In genomic region chr4:112889199-112889598, GRCh38 we compare ENCODE assay signal across 15 cellular contexts.
DNase-seq lines count a peak whose midpoint lies in the region; ATAC-seq, FAIRE-seq and TF ChIP-seq lines count a peak whose summit lies in the region.
"Had no signal": no experiment of that assay in that cellular context is flagged by ENCODE, and none has a peak within 500 bp of the region (broad histone marks: within the 10 kb centered on the region; RNA-seq: fewer than 3 reads in every experiment).

No MANE protein-coding gene starts in this region.

- H3K36me3 ChIP-seq in SK-N-MC (ENCODE audit: insufficient read depth, low read length) (no peaks in the 10 kb centered on the region), kidney (ENCODE audit: control insufficient read depth in 1 of 2, insufficient read depth in 2 of 2, low read length in 2 of 2) (no peaks in the 10 kb centered on the region)

- peak overlapping the region; percentile 93; the same call in 1 of the 2 replicates for H3K27ac ChIP-seq in SK-N-MC
- no peak overlapping the region for H3K27ac ChIP-seq in kidney (ENCODE audit: low read depth in 2 of 2, low read length in 2 of 2)
- peak overlapping the region; percentile 79 for H3K27ac ChIP-seq in substantia nigra (ENCODE audit: low read depth, low read length, poor library complexity, severe bottlenecking)
- H3K27ac ChIP-seq: C4-2B had no signal

- H3K9me3 ChIP-seq in SK-N-MC (ENCODE audit: low read depth, low read length) (no peaks in the 10 kb centered on the region), kidney (ENCODE audit: control insufficient read depth in 1 of 2, low read length in 2 of 2) (no peaks in the 10 kb centered on the region)

- TF ChIP-seq CTCF in kidney (IDR thresholded peaks at IDR 0.05; ENCODE audit: borderline replicate concordance, extremely low read depth, insufficient read depth) (no peak), foreskin fibroblast (IDR thresholded peaks at IDR 0.05; ENCODE audit: low read depth, low read length) (no peak)

- H3K4me1 ChIP-seq in kidney (ENCODE audit: control insufficient read depth in 1 of 2, insufficient read depth in 1 of 2, low read depth in 1 of 2, low read length in 2 of 2): no peaks in the 10 kb centered on the region

- FAIRE-seq in kidney (lab: Jason Lieb, UNC): peak; percentile 92

- H3K9ac ChIP-seq in SK-N-MC (ENCODE audit: insufficient read length): no peak overlapping the region
- H3K9ac ChIP-seq in kidney (ENCODE audit: low read length in 2 of 2): no peak overlapping the region

- intact Hi-C loops in kidney (cut with DNase I): no loop called here

- DNase-seq in SK-N-MC (ENCODE audit: low read depth, low spot score) (no peak), kidney (no peak), substantia nigra (lab: John Stamatoyannopoulos, UW) (no peak), foreskin fibroblast (no peak), DMS79 (lab: John Stamatoyannopoulos, UW) (no peak), kidney glomerular epithelial cell (lab: John Stamatoyannopoulos, UW) (no peak)
- DNase-seq: activated CD4-positive, alpha-beta T cell treated with anti-CD3 and anti-CD28 coated beads, Interleukin-2, amount 10 ng/mL, durations not matched to agents 24 days and 14 days; activated T-cell treated with anti-CD3 and anti-CD28 coated beads, Interleukin-2, amount 50 U/mL, for 1 hour; DMS79 treated with DMSO at 0.1 percent for 48 hours; Right ventricle myocardium superior; T1000 had no signal

- ATAC-seq in GM21390 (IDR thresholded peaks at IDR 0.05; ENCODE audit: unreplicated experiment): peak; percentile 27
- no peak for ATAC-seq in GM19463 (IDR thresholded peaks at IDR 0.05; ENCODE audit: unreplicated experiment)

- H3K4me3 ChIP-seq in SK-N-MC (peak overlapping the region; percentile 71), kidney (ENCODE audit: low read length in 2 of 2) (no peak overlapping the region), foreskin fibroblast (ENCODE audit: low read depth in 1 of 2, low read length in 2 of 2) (peak overlapping the region in 1 of 2 donors; percentile 6)
- H3K4me3 ChIP-seq: lung had no signal

Comparison
In these comparisons a context has a peak if more than half of its experiments do, and no peak if none do; other contexts are left out.
1. H3K27ac ChIP-seq: peak in SK-N-MC (single experiment) and substantia nigra (single experiment); none in kidney (0 of 2).